ENCODE assay signal across 1 cellular context in the genomic region with DNA sequence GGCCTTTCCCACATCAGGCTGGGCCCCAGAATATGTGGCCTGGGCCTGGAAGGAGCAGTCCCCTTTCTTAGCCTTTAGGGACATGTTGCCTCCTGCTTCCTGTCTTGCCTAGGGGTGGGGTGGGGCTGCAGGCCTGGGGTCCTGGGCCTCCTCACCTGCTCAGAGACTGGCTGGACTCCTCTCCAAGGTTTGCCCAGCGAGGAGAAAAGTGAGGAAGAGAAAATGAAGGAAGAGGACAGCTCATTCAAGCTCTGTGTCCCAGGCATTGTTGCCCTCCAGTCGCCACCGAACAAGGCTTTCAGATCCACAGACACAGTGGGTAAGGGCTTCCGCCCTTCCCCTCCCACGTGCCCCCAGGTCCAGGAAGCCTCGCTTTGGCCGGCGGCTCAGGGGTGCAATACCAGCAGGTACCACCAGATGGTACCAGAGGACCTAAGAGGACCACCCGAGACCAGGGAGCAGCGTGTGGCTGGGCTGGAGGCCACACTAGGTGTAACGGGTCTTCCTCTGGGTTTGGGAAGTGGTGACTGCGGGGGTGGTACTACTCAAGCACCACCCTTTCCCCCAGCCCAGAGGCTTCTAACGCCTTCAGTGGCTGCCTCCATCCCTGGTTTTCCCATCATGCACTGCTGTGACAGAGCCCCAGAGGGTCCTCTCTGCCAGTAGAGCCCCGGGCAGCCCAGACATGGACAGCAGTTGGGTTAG.
A peak's percentile ranks its signal among the peaks of the same experiment; 100 is the strongest.
TF ChIP-seq lines count a peak whose summit lies in the region.

No MANE protein-coding gene starts in this region.

TF ChIP-seq in K562, 482 proteins besides CTCF, POLR2A, EP300 and RAD21 (continued from another document and continues in another):
- TF ChIP-seq, protein P1, sequence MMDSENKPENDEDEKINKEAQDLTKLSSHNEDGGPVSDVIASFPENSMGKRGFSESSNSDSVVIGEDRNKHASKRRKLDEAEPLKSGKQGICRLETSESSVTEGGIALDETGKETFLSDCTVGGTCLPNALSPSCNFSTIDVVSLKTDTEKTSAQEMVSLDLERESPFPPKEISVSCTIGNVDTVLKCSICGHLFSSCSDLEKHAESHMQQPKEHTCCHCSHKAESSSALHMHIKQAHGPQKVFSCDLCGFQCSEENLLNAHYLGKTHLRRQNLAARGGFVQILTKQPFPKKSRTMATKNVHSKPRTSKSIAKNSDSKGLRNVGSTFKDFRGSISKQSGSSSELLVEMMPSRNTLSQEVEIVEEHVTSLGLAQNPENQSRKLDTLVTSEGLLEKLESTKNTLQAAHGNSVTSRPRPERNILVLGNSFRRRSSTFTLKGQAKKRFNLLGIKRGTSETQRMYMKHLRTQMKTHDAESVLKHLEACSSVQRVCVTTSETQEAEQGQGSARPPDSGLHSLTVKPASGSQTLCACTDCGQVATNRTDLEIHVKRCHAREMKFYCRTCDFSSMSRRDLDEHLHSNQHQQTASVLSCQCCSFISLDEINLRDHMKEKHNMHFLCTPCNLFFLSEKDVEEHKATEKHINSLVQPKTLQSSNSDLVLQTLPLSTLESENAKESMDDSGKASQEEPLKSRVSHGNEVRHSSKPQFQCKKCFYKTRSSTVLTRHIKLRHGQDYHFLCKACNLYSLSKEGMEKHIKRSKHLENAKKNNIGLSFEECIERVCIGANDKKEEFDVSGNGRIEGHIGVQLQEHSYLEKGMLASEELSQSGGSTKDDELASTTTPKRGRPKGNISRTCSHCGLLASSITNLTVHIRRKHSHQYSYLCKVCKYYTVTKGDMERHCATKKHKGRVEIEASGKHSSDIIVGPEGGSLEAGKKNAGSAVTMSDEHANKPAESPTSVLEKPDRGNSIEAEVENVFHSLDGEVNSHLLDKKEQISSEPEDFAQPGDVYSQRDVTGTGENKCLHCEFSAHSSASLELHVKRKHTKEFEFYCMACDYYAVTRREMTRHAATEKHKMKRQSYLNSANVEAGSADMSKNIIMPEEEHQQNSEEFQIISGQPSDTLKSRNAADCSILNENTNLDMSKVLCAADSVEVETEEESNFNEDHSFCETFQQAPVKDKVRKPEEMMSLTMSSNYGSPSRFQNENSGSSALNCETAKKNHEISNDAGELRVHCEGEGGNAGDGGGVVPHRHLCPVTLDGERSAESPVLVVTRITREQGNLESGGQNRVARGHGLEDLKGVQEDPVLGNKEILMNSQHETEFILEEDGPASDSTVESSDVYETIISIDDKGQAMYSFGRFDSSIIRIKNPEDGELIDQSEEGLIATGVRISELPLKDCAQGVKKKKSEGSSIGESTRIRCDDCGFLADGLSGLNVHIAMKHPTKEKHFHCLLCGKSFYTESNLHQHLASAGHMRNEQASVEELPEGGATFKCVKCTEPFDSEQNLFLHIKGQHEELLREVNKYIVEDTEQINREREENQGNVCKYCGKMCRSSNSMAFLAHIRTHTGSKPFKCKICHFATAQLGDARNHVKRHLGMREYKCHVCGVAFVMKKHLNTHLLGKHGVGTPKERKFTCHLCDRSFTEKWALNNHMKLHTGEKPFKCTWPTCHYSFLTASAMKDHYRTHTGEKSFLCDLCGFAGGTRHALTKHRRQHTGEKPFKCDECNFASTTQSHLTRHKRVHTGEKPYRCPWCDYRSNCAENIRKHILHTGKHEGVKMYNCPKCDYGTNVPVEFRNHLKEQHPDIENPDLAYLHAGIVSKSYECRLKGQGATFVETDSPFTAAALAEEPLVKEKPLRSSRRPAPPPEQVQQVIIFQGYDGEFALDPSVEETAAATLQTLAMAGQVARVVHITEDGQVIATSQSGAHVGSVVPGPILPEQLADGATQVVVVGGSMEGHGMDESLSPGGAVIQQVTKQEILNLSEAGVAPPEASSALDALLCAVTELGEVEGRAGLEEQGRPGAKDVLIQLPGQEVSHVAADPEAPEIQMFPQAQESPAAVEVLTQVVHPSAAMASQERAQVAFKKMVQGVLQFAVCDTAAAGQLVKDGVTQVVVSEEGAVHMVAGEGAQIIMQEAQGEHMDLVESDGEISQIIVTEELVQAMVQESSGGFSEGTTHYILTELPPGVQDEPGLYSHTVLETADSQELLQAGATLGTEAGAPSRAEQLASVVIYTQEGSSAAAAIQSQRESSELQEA (IDR thresholded peaks at IDR 0.05; ENCODE audit: low read depth): no peak
- TF ChIP-seq, protein P2, sequence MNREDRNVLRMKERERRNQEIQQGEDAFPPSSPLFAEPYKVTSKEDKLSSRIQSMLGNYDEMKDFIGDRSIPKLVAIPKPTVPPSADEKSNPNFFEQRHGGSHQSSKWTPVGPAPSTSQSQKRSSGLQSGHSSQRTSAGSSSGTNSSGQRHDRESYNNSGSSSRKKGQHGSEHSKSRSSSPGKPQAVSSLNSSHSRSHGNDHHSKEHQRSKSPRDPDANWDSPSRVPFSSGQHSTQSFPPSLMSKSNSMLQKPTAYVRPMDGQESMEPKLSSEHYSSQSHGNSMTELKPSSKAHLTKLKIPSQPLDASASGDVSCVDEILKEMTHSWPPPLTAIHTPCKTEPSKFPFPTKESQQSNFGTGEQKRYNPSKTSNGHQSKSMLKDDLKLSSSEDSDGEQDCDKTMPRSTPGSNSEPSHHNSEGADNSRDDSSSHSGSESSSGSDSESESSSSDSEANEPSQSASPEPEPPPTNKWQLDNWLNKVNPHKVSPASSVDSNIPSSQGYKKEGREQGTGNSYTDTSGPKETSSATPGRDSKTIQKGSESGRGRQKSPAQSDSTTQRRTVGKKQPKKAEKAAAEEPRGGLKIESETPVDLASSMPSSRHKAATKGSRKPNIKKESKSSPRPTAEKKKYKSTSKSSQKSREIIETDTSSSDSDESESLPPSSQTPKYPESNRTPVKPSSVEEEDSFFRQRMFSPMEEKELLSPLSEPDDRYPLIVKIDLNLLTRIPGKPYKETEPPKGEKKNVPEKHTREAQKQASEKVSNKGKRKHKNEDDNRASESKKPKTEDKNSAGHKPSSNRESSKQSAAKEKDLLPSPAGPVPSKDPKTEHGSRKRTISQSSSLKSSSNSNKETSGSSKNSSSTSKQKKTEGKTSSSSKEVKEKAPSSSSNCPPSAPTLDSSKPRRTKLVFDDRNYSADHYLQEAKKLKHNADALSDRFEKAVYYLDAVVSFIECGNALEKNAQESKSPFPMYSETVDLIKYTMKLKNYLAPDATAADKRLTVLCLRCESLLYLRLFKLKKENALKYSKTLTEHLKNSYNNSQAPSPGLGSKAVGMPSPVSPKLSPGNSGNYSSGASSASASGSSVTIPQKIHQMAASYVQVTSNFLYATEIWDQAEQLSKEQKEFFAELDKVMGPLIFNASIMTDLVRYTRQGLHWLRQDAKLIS (CRISPR knock-in tag; IDR thresholded peaks at IDR 0.05): 0 out of 2 replicates have a peak, but pooled peaks have one; percentile 43
- TF ChIP-seq, protein P3, sequence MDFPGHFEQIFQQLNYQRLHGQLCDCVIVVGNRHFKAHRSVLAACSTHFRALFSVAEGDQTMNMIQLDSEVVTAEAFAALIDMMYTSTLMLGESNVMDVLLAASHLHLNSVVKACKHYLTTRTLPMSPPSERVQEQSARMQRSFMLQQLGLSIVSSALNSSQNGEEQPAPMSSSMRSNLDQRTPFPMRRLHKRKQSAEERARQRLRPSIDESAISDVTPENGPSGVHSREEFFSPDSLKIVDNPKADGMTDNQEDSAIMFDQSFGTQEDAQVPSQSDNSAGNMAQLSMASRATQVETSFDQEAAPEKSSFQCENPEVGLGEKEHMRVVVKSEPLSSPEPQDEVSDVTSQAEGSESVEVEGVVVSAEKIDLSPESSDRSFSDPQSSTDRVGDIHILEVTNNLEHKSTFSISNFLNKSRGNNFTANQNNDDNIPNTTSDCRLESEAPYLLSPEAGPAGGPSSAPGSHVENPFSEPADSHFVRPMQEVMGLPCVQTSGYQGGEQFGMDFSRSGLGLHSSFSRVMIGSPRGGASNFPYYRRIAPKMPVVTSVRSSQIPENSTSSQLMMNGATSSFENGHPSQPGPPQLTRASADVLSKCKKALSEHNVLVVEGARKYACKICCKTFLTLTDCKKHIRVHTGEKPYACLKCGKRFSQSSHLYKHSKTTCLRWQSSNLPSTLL (IDR thresholded peaks at IDR 0.05): no peak
- TF ChIP-seq, protein P4, sequence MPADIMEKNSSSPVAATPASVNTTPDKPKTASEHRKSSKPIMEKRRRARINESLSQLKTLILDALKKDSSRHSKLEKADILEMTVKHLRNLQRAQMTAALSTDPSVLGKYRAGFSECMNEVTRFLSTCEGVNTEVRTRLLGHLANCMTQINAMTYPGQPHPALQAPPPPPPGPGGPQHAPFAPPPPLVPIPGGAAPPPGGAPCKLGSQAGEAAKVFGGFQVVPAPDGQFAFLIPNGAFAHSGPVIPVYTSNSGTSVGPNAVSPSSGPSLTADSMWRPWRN (IDR thresholded peaks at IDR 0.05; ENCODE audit: low read depth): no peak
- peak in 1 of 2 experiments; percentile 29; a peak in 1 of 4 replicates for TF ChIP-seq HDAC1 (IDR thresholded peaks at IDR 0.05)
- peak; percentile 50; the same call in 1 of the 2 replicates for TF ChIP-seq GABPB1 (CRISPR knock-in tag; IDR thresholded peaks at IDR 0.05)
- TF ChIP-seq, protein P5, sequence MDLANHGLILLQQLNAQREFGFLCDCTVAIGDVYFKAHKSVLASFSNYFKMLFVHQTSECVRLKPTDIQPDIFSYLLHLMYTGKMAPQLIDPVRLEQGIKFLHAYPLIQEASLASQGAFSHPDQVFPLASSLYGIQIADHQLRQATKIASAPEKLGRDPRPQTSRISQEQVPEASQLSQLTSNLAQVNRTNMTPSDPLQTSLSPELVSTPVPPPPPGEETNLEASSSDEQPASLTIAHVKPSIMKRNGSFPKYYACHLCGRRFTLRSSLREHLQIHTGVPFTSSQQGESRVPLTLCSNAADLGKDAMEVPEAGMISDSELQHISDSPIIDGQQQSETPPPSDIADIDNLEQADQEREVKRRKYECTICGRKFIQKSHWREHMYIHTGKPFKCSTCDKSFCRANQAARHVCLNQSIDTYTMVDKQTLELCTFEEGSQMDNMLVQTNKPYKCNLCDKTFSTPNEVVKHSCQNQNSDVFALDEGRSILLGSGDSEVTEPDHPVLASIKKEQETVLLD (IDR thresholded peaks at IDR 0.05): 0 out of 2 replicates have a peak, but pooled peaks have one; percentile 56
- no peak for TF ChIP-seq HLTF (IDR thresholded peaks at IDR 0.05)
- TF ChIP-seq, protein P6, sequence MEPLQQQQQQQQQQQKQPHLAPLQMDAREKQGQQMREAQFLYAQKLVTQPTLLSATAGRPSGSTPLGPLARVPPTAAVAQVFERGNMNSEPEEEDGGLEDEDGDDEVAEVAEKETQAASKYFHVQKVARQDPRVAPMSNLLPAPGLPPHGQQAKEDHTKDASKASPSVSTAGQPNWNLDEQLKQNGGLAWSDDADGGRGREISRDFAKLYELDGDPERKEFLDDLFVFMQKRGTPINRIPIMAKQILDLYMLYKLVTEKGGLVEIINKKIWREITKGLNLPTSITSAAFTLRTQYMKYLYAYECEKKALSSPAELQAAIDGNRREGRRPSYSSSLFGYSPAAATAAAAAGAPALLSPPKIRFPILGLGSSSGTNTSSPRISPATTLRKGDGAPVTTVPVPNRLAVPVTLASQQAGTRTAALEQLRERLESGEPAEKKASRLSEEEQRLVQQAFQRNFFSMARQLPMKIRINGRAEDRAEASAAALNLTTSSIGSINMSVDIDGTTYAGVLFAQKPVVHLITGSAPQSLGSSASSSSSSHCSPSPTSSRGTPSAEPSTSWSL (CRISPR knock-in tag; IDR thresholded peaks at IDR 0.05; ENCODE audit: borderline replicate concordance): peak; percentile 71; the same call in 1 of the 2 replicates
- 0 out of 4 replicates have a peak, but pooled peaks of 1 of the 2 experiments have one; percentile 47 for TF ChIP-seq TEAD1 (CRISPR knock-in tag; IDR thresholded peaks at IDR 0.05)
- TF ChIP-seq KLF16 (IDR thresholded peaks at IDR 0.05): 0 out of 2 replicates have a peak, but pooled peaks have one; percentile 36
- TF ChIP-seq RAD51 (IDR thresholded peaks at IDR 0.05; ENCODE audit: borderline replicate concordance, low read depth): peak; percentile 68; the same call in 1 of the 2 replicates
- TF ChIP-seq POLR2G (IDR thresholded peaks at IDR 0.05; ENCODE audit: low read depth, low read length): peak; percentile 44; the same call in 1 of the 2 replicates
- TF ChIP-seq, protein P7, sequence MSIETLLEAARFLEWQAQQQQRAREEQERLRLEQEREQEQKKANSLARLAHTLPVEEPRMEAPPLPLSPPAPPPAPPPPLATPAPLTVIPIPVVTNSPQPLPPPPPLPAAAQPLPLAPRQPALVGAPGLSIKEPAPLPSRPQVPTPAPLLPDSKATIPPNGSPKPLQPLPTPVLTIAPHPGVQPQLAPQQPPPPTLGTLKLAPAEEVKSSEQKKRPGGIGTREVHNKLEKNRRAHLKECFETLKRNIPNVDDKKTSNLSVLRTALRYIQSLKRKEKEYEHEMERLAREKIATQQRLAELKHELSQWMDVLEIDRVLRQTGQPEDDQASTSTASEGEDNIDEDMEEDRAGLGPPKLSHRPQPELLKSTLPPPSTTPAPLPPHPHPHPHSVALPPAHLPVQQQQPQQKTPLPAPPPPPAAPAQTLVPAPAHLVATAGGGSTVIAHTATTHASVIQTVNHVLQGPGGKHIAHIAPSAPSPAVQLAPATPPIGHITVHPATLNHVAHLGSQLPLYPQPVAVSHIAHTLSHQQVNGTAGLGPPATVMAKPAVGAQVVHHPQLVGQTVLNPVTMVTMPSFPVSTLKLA (conservative IDR thresholded peaks at IDR 0.05): peak in 1 of 2 experiments; percentile 56; a peak in 1 of 4 replicates
- TF ChIP-seq TCFL5 (CRISPR knock-in tag; conservative IDR thresholded peaks at IDR 0.05): no peak
- TF ChIP-seq ETS2 (tag; IDR thresholded peaks at IDR 0.05; ENCODE audit: borderline replicate concordance, poor library complexity, severe bottlenecking): no peak
- TF ChIP-seq ETV1 (tag; conservative IDR thresholded peaks at IDR 0.05; ENCODE audit: low read depth): peak; percentile 68
- peak; percentile 91 for TF ChIP-seq ZKSCAN1 (IDR thresholded peaks at IDR 0.05; ENCODE audit: low read depth, low read length)
- TF ChIP-seq NEUROD1 (IDR thresholded peaks at IDR 0.05; ENCODE audit: borderline replicate concordance, low read depth, low read length, partially characterized antibody): peak; percentile 29
- TF ChIP-seq NONO (IDR thresholded peaks at IDR 0.05; ENCODE audit: low read depth in 2 of 2, low read length in 1 of 2): 0 out of 4 replicates have a peak, but pooled peaks of 1 of the 2 experiments have one; percentile 41
- TF ChIP-seq ZNF316 (IDR thresholded peaks at IDR 0.05): no peak
- TF ChIP-seq CBFB (CRISPR knock-in tag; IDR thresholded peaks at IDR 0.05): no peak
- peak in 1 of 2 experiments; percentile 55; a peak in 1 of 3 replicates for TF ChIP-seq CBX3 (IDR thresholded peaks at IDR 0.05; ENCODE audit: borderline replicate concordance in 1 of 2, low read length in 2 of 2)
- no peak for TF ChIP-seq ZNF239 (CRISPR knock-in tag; IDR thresholded peaks at IDR 0.05)
- TF ChIP-seq, protein P8, sequence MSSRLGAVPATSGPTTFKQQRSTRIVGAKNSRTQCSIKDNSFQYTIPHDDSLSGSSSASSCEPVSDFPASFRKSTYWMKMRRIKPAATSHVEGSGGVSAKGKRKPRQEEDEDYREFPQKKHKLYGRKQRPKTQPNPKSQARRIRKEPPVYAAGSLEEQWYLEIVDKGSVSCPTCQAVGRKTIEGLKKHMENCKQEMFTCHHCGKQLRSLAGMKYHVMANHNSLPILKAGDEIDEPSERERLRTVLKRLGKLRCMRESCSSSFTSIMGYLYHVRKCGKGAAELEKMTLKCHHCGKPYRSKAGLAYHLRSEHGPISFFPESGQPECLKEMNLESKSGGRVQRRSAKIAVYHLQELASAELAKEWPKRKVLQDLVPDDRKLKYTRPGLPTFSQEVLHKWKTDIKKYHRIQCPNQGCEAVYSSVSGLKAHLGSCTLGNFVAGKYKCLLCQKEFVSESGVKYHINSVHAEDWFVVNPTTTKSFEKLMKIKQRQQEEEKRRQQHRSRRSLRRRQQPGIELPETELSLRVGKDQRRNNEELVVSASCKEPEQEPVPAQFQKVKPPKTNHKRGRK (tag; IDR thresholded peaks at IDR 0.05): no peak
- no peak for TF ChIP-seq SNRNP70 (optimal IDR thresholded peaks at IDR 0.05; ENCODE audit: low read depth, low read length)
- no peak for TF ChIP-seq MCM2 (IDR thresholded peaks at IDR 0.05; ENCODE audit: low read depth)
- TF ChIP-seq TBP (optimal IDR thresholded peaks at IDR 0.05; ENCODE audit: low read depth, low read length): no peak
